9 cellular contexts compared by ENCODE assay signal in the genomic region with DNA sequence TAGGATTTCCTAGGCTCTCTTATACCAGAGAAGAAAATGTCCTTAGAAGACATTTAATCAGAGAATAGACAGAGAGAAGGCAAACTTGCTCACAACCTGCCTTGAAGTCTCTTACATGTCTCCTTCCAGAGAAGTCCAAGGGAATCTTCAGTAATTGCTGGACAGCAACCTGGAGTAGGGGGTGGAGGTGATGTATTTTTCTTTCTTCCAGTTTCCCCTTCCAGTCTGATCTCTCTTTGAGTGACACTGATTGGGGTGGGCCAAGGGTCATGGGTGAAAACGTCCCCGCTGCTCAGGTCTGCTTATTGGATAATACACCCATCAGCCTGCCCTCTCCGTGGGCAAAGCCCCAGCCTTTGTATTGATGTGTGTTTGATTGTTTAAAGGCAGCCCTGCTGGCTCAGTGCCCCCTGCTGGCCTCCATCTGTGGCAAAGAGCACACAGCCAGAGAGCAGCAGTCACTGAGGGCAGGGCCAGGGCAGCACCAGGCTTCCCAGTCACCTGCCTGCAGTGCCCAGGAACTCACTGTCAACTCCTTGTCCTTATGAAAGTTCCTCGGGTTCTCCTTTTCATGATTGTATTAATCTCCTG. TPM values are rescaled to one million over a fixed set of nuclear protein-coding genes. Genes with fewer than 3 reads are reported as not detected.
DNase-seq lines count a peak whose midpoint lies in the region; ATAC-seq and TF ChIP-seq lines count a peak whose summit lies in the region.
"Had no signal": no experiment of that assay in that cellular context is flagged by ENCODE, and none has a peak within 500 bp of the region (broad histone marks: within the 10 kb centered on the region; RNA-seq: fewer than 3 reads in every experiment).

No MANE protein-coding gene starts in this region.

- ATAC-seq in natural killer cell treated with Interleukin-12 subunit alpha and Interleukin-12 subunit beta and Interleukin-15 and Interleukin-18, amount 100 ng/mL, for 72 hours: peak; percentile 62 to 67

- no peak overlapping the region for H3K4me2 ChIP-seq in GM23248 (ENCODE audit: unreplicated experiment)

- H3K36me3 Mint-ChIP-seq in natural killer cell treated with Interleukin-12 subunit alpha and Interleukin-12 subunit beta and Interleukin-15 and Interleukin-18, amount 100 ng/mL, for 72 hours: no peaks in the 10 kb centered on the region

- peak; percentile 54 for TF ChIP-seq CTCF in 22Rv1 (IDR thresholded peaks at IDR 0.05)

- H3K79me2 ChIP-seq in GM23248 (ENCODE audit: insufficient read depth): no peaks in the 10 kb centered on the region

- DNase-seq in GM23248: peak; percentile 22
- peak; percentile 54 for DNase-seq in UCSD-AML1 (lab: John Stamatoyannopoulos, UW; ENCODE audit: unreplicated experiment)
- DNase-seq in central memory CD4-positive, alpha-beta T cell: peak; percentile 10
- DNase-seq in natural killer cell treated with Interleukin-12 subunit alpha and Interleukin-12 subunit beta and Interleukin-15 and Interleukin-18, amount 100 ng/mL, for 72 hours (ENCODE audit: low spot score): no peak
- no peak for DNase-seq in NCI-H524 treated with DMSO at 0.1 percent for 48 hours (lab: John Stamatoyannopoulos, UW)
- DNase-seq in RKO (ENCODE audit: low spot score): no peak
- DNase-seq in SW 1271 (lab: John Stamatoyannopoulos, UW): no peak

- no peaks in the 10 kb centered on the region for H3K9me2 ChIP-seq in GM23248 (ENCODE audit: insufficient read depth)

- H3K9me3 Mint-ChIP-seq in natural killer cell treated with Interleukin-12 subunit alpha and Interleukin-12 subunit beta and Interleukin-15 and Interleukin-18, amount 100 ng/mL, for 72 hours: no peaks in the 10 kb centered on the region

- WGBS in GM23248 (ENCODE audit: low coverage in 1 of 2, low lambda C conversion rate in 2 of 2, missing lambda C conversion rate in 2 of 2), 2 experiments: 81 to 86% methylated on average over 4 of the region's 4 CpGs

- H3K4me1 Mint-ChIP-seq in natural killer cell treated with Interleukin-12 subunit alpha and Interleukin-12 subunit beta and Interleukin-15 and Interleukin-18, amount 100 ng/mL, for 72 hours (ENCODE audit: low read depth in 2 of 2): no peaks in the 10 kb centered on the region

- H3K4me1 ChIP-seq in GM23248 (ENCODE audit: insufficient read depth): no peaks in the 10 kb centered on the region

- no peaks in the 10 kb centered on the region for H3K9me3 ChIP-seq in GM23248 (ENCODE audit: low read depth)
- H3K9me3 ChIP-seq: thoracic aorta had no signal

- H3K4me3 ChIP-seq in GM23248: no peak overlapping the region
- H3K4me3 ChIP-seq: thoracic aorta had no signal

- no peak overlapping the region for H3K9ac ChIP-seq in GM23248

- H3K27me3 ChIP-seq in GM23248 (replicated peaks; ENCODE audit: insufficient read depth): no peaks in the 10 kb centered on the region

- no peaks in the 10 kb centered on the region for H4K20me1 ChIP-seq in GM23248 (ENCODE audit: insufficient read depth)

- in situ Hi-C loops in GM23248 (cut with MboI): no loop called here

- H3F3A ChIP-seq in GM23248 (ENCODE audit: insufficient read depth): no peaks in the 10 kb centered on the region

- H2AFZ ChIP-seq in GM23248: no peak overlapping the region

- H3K27ac ChIP-seq in 22Rv1 (peak overlapping the region; percentile 99), GM23248 (no peak overlapping the region)

- H3K36me3 ChIP-seq in GM23248 (ENCODE audit: low read depth): no peaks in the 10 kb centered on the region
- H3K36me3 ChIP-seq: thoracic aorta had no signal

- H3K27me3 Mint-ChIP-seq in natural killer cell treated with Interleukin-12 subunit alpha and Interleukin-12 subunit beta and Interleukin-15 and Interleukin-18, amount 100 ng/mL, for 72 hours: peaks cover 0 to 7% of the 10 kb centered on the region in 2 donors

- no peak overlapping the region for H3K4me3 Mint-ChIP-seq in natural killer cell treated with Interleukin-12 subunit alpha and Interleukin-12 subunit beta and Interleukin-15 and Interleukin-18, amount 100 ng/mL, for 72 hours

- H3K27ac Mint-ChIP-seq in natural killer cell treated with Interleukin-12 subunit alpha and Interleukin-12 subunit beta and Interleukin-15 and Interleukin-18, amount 100 ng/mL, for 72 hours: no peak overlapping the region

RNA-seq across cellular contexts. Expression of a gene that starts 35.7 kb away (rescaled TPM):
- 142 and 148 TPM in 2 replicates for total RNA-seq in GM23248 (2014; rRNA removed; shearing (Covaris generic))
- polyA plus RNA-seq in GM23248 (2016; fragmentation: Nextera tagmentation; extraction: Ambion mirVana): 28.7 and 29.5 TPM in 2 replicates
- 100 to 1,000 TPM; 247 to 359 TPM for total RNA-seq in natural killer cell treated with Interleukin-12 subunit alpha and Interleukin-12 subunit beta and Interleukin-15 and Interleukin-18, amount 100 ng/mL, for 72 hours

Comparison
In these comparisons a context has a peak if more than half of its experiments do, and no peak if none do; other contexts are left out.
1. DNase-seq: peak in GM23248 (single experiment), UCSD-AML1 (single experiment) and central memory CD4-positive, alpha-beta T cell (single experiment); none in natural killer cell treated with Interleukin-12 subunit alpha and Interleukin-12 subunit beta and Interleukin-15 and Interleukin-18, amount 100 ng/mL, for 72 hours (single experiment), NCI-H524 treated with DMSO at 0.1 percent for 48 hours (single experiment), RKO (single experiment) and SW 1271 (0 of 2).